1 cellular context compared by ENCODE assay signal in the genomic region with DNA sequence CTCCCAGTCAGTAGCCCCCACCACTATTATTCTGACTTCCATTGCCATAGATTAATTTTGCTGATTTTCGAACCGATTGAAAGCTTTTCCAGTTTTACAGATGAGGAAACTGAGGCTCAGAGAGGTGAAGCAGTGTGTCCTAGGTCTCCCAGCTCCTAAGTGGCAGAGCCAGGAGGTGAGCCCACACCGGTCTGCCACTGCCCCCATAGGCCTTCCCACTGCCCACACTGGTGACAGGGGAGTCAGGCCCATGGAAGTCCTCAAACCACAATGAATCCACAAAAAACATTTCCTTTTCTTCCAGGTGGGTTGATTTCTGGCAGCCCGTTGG.
TF ChIP-seq lines count a peak whose summit lies in the region.

No MANE protein-coding gene starts in this region.

TF ChIP-seq in H1, 55 proteins besides CTCF, POLR2A, EP300 and RAD21 (continued from another document):
- TF ChIP-seq CHD7 (IDR thresholded peaks at IDR 0.05; ENCODE audit: insufficient replicate concordance, low read length) (no peak), SRF (IDR thresholded peaks at IDR 0.05; ENCODE audit: low read depth, low read length) (no peak)
